Comparison of ENCODE assay signal across 8 cellular contexts in genomic region chr3:49721861-49722781, GRCh38. TPM values are rescaled to one million over a fixed set of nuclear protein-coding genes. Genes with fewer than 3 reads are reported as not detected.
A peak's percentile ranks its signal among the peaks of the same experiment; 100 is the strongest.
DNase-seq lines count a peak whose midpoint lies in the region; ATAC-seq lines count a peak whose summit lies in the region.

No MANE protein-coding gene starts in this region.

- H3K9me3 ChIP-seq in iPS-18c (ENCODE audit: control insufficient read depth, insufficient read depth, low read length) = no peaks in the 10 kb centered on the region

- peak overlapping the region; percentile 86; the same call in 1 of the 2 replicates for H3K4me3 ChIP-seq in iPS-18c (ENCODE audit: insufficient read depth, low read depth, low read length)

- H3K9me3 Mint-ChIP-seq in T-helper 2 cell treated with Interferon-gamma antibody and Interleukin-4, amounts not matched to agents 5 μg/mL and 100 μg/mL, for 36 hours = no peaks in the 10 kb centered on the region
- H3K9me3 Mint-ChIP-seq in activated T-cell treated with anti-CD3 and anti-CD28 coated beads, Interleukin-2, amount 50 U/mL, for 24 hours = no peaks in the 10 kb centered on the region
- H3K9me3 Mint-ChIP-seq in stimulated activated naive B cell treated with anti-CD40 and anti-IgM and Interleukin-4, amounts not matched to agents 10 μg/mL and 1 μg/mL and 100 μg/mL, for 72 hours = peaks cover 0 to 3% of the 10 kb centered on the region in 2 donors

- no peak for DNase-seq in T-helper 2 cell treated with Interferon-gamma antibody and Interleukin-4, amounts not matched to agents 5 μg/mL and 100 μg/mL, for 36 hours (ENCODE audit: low spot score)
- DNase-seq in T-helper 2 cell = no peak
- no peak for DNase-seq in activated T-cell treated with anti-CD3 and anti-CD28 coated beads, Interleukin-2, amount 50 U/mL, for 24 hours
- DNase-seq in stimulated activated naive B cell treated with anti-CD40 and anti-IgM and Interleukin-4, amounts not matched to agents 10 μg/mL and 1 μg/mL and 100 μg/mL, for 72 hours = no peak
- no peak for DNase-seq in AG08396 (ENCODE audit: low spot score)
- DNase-seq in dermis blood vessel endothelial cell = no peak
- no peak for DNase-seq in 8988T

- H3K36me3 Mint-ChIP-seq in T-helper 2 cell treated with Interferon-gamma antibody and Interleukin-4, amounts not matched to agents 5 μg/mL and 100 μg/mL, for 36 hours (ENCODE audit: low read depth) = peaks cover 31% of the 10 kb centered on the region
- peaks cover 71% of the 10 kb centered on the region for H3K36me3 Mint-ChIP-seq in activated T-cell treated with anti-CD3 and anti-CD28 coated beads, Interleukin-2, amount 50 U/mL, for 24 hours (ENCODE audit: low read depth)
- H3K36me3 Mint-ChIP-seq in stimulated activated naive B cell treated with anti-CD40 and anti-IgM and Interleukin-4, amounts not matched to agents 10 μg/mL and 1 μg/mL and 100 μg/mL, for 72 hours = peaks cover 33 to 45% of the 10 kb centered on the region in 2 donors

- H3K27me3 Mint-ChIP-seq in T-helper 2 cell treated with Interferon-gamma antibody and Interleukin-4, amounts not matched to agents 5 μg/mL and 100 μg/mL, for 36 hours (ENCODE audit: low read depth) = no peaks in the 10 kb centered on the region
- no peaks in the 10 kb centered on the region for H3K27me3 Mint-ChIP-seq in activated T-cell treated with anti-CD3 and anti-CD28 coated beads, Interleukin-2, amount 50 U/mL, for 24 hours
- no peaks in the 10 kb centered on the region for H3K27me3 Mint-ChIP-seq in stimulated activated naive B cell treated with anti-CD40 and anti-IgM and Interleukin-4, amounts not matched to agents 10 μg/mL and 1 μg/mL and 100 μg/mL, for 72 hours

- H3K27ac Mint-ChIP-seq in T-helper 2 cell treated with Interferon-gamma antibody and Interleukin-4, amounts not matched to agents 5 μg/mL and 100 μg/mL, for 36 hours = peak overlapping the region; percentile 98
- peak overlapping the region; percentile 97 for H3K27ac Mint-ChIP-seq in activated T-cell treated with anti-CD3 and anti-CD28 coated beads, Interleukin-2, amount 50 U/mL, for 24 hours
- peak overlapping the region; percentile 100 for H3K27ac Mint-ChIP-seq in stimulated activated naive B cell treated with anti-CD40 and anti-IgM and Interleukin-4, amounts not matched to agents 10 μg/mL and 1 μg/mL and 100 μg/mL, for 72 hours

- H3K4me1 Mint-ChIP-seq in T-helper 2 cell treated with Interferon-gamma antibody and Interleukin-4, amounts not matched to agents 5 μg/mL and 100 μg/mL, for 36 hours (ENCODE audit: low read depth) = peaks cover 32% of the 10 kb centered on the region
- H3K4me1 Mint-ChIP-seq in activated T-cell treated with anti-CD3 and anti-CD28 coated beads, Interleukin-2, amount 50 U/mL, for 24 hours (ENCODE audit: low read depth) = peaks cover 57% of the 10 kb centered on the region
- H3K4me1 Mint-ChIP-seq in stimulated activated naive B cell treated with anti-CD40 and anti-IgM and Interleukin-4, amounts not matched to agents 10 μg/mL and 1 μg/mL and 100 μg/mL, for 72 hours = peaks cover 45 to 72% of the 10 kb centered on the region in 2 donors

- peak overlapping the region; percentile 98 for H3K4me3 Mint-ChIP-seq in T-helper 2 cell treated with Interferon-gamma antibody and Interleukin-4, amounts not matched to agents 5 μg/mL and 100 μg/mL, for 36 hours
- H3K4me3 Mint-ChIP-seq in activated T-cell treated with anti-CD3 and anti-CD28 coated beads, Interleukin-2, amount 50 U/mL, for 24 hours = peak overlapping the region; percentile 96
- H3K4me3 Mint-ChIP-seq in stimulated activated naive B cell treated with anti-CD40 and anti-IgM and Interleukin-4, amounts not matched to agents 10 μg/mL and 1 μg/mL and 100 μg/mL, for 72 hours = peak overlapping the region; percentile 88 to 95

- no peak for ATAC-seq in stimulated activated naive B cell treated with anti-CD40 and anti-IgM and Interleukin-4, amounts not matched to agents 10 μg/mL and 1 μg/mL and 100 μg/mL, for 72 hours (replicated peaks)

RNA-seq across cellular contexts. Expression of gene GMPPB, which starts 1.6 kb away (rescaled TPM):
- 39.0 and 50.9 TPM in 2 replicates for total RNA-seq in dermis blood vessel endothelial cell

RNA-seq across cellular contexts. Expression of gene AMIGO3, which starts 2.6 kb away (rescaled TPM):
- 1.0 TPM in 1 of 2 replicates, not detected in the other for total RNA-seq in dermis blood vessel endothelial cell

RNA-seq across cellular contexts. Expression of gene RNF123, which starts 32.8 kb away (rescaled TPM):
- total RNA-seq in dermis blood vessel endothelial cell = 30.5 and 35.6 TPM in 2 replicates

RNA-seq across cellular contexts. Expression of gene MST1, which starts 32.8 kb away (rescaled TPM):
- total RNA-seq in dermis blood vessel endothelial cell = 2.3 and 3.7 TPM in 2 replicates

RNA-seq across cellular contexts. Expression of gene APEH, which starts 48.0 kb away (rescaled TPM):
- total RNA-seq in dermis blood vessel endothelial cell = 128 and 178 TPM in 2 replicates
